ENCODE assay signal across 27 cellular contexts in genomic region chr3:55595420-55595819, GRCh38.
"Had no signal": no experiment of that assay in that cellular context is flagged by ENCODE, and none has a peak within 500 bp of the region (broad histone marks: within the 10 kb centered on the region; RNA-seq: fewer than 3 reads in every experiment).

No MANE protein-coding gene starts in this region.

- H3K27ac ChIP-seq: heart right ventricle, lower lobe of right lung, pancreas, prostate gland, stomach, suprapubic skin, thoracic aorta, tibial artery, upper lobe of right lung had no signal

- H3K4me1 ChIP-seq: heart right ventricle, lower lobe of right lung, pancreas, prostate gland, stomach, suprapubic skin, tibial artery, upper lobe of right lung had no signal

- H3K36me3 ChIP-seq: heart right ventricle, lower lobe of right lung, pancreas, prostate gland, stomach, suprapubic skin, thoracic aorta, tibial artery, upper lobe of right lung had no signal

- ATAC-seq: heart right ventricle; left cardiac atrium; left lobe of liver; lower lobe of right lung; naive thymus-derived CD8-positive, alpha-beta T cell; pancreas; right cardiac atrium; sciatic nerve; stimulated activated naive B cell treated with anti-CD40 and anti-IgM and Interleukin-4, amounts not matched to agents 10 μg/mL and 1 μg/mL and 100 μg/mL, for 72 hours; stimulated activated naive CD8-positive, alpha-beta T cell treated with anti-CD3 and anti-CD28 coated beads, Interleukin-15, Interleukin-2, amounts not matched to agents 100 U/mL and 50 U/mL, for 24 hours; upper lobe of right lung had no signal

- H3K27me3 ChIP-seq: pancreas, stomach, suprapubic skin, upper lobe of right lung had no signal

- DNase-seq: heart right ventricle; hippocampal formation; kidney glomerular epithelial cell; left cardiac atrium; lower lobe of right lung; mammary epithelial cell; mesenchymal stem cell; naive thymus-derived CD8-positive, alpha-beta T cell; nucleus accumbens; pancreas; posterior cingulate gyrus; retina; right cardiac atrium; small intestine; stimulated activated CD4-positive, alpha-beta T cell treated with anti-CD3 and anti-CD28 coated beads, Interleukin-1b, Interleukin-23, amount 100 ng/mL, for 48 hours; stimulated activated CD4-positive, alpha-beta T cell treated with anti-CD3 and anti-CD28 coated beads, Interleukin-2, amount 100 ng/mL, for 48 hours; stimulated activated naive B cell treated with anti-CD40 and anti-IgM and Interleukin-4, amounts not matched to agents 10 μg/mL and 1 μg/mL and 100 μg/mL, for 72 hours; stimulated activated naive CD8-positive, alpha-beta T cell treated with anti-CD3 and anti-CD28 coated beads, Interleukin-15, Interleukin-2, amounts not matched to agents 100 U/mL and 50 U/mL, for 24 hours; stomach; tibial artery; trophoblast cell; upper lobe of right lung had no signal

- H3K9me3 ChIP-seq: heart right ventricle, lower lobe of right lung, pancreas, prostate gland, stomach, suprapubic skin, thoracic aorta, tibial artery, upper lobe of right lung had no signal

- H3K4me3 ChIP-seq: heart right ventricle, lower lobe of right lung, pancreas, prostate gland, stomach, suprapubic skin, thoracic aorta, tibial artery, upper lobe of right lung had no signal
